ENCODE assay signal across 2 cellular contexts in genomic region chr1:53833393-53833792, GRCh38.
TF ChIP-seq lines count a peak whose summit lies in the region.

No MANE protein-coding gene starts in this region.

TF ChIP-seq in GM12891, 5 proteins besides CTCF, POLR2A, EP300 and RAD21:
- peak; percentile 59; the same call in 1 of the 2 replicates for TF ChIP-seq POU2F2 (IDR thresholded peaks at IDR 0.05; ENCODE audit: low read depth, low read length)
- TF ChIP-seq POLR2AphosphoS5 (IDR thresholded peaks at IDR 0.05; ENCODE audit: low read depth, low read length): no peak

TF ChIP-seq in GM12878, 131 proteins besides CTCF, POLR2A, EP300 and RAD21:
- TF ChIP-seq TBL1XR1 (IDR thresholded peaks at IDR 0.05; ENCODE audit: low read depth, low read length) (no peak), SRF (IDR thresholded peaks at IDR 0.05; ENCODE audit: low read depth in 2 of 2, low read length in 2 of 2) (no peak), SREBF2 (IDR thresholded peaks at IDR 0.05; ENCODE audit: low read length) (no peak), PRDM15 (CRISPR knock-in tag; IDR thresholded peaks at IDR 0.05) (no peak), ZNF24 (IDR thresholded peaks at IDR 0.05) (no peak), SMAD1 (IDR thresholded peaks at IDR 0.05; ENCODE audit: low read depth, partially characterized antibody) (no peak), RUNX3 (IDR thresholded peaks at IDR 0.05; ENCODE audit: low read length) (no peak), ATF2 (IDR thresholded peaks at IDR 0.05; ENCODE audit: low read length) (no peak), KLF5 (IDR thresholded peaks at IDR 0.05; ENCODE audit: partially characterized antibody) (no peak), RBBP5 (conservative IDR thresholded peaks at IDR 0.05) (no peak), YY1 (IDR thresholded peaks at IDR 0.05; ENCODE audit: low read depth, low read length) (no peak), KDM1A (IDR thresholded peaks at IDR 0.05; ENCODE audit: borderline replicate concordance) (no peak), RFX5 (IDR thresholded peaks at IDR 0.05; ENCODE audit: low read depth, low read length) (no peak), SMARCA5 (IDR thresholded peaks at IDR 0.05) (no peak), BHLHE40 (IDR thresholded peaks at IDR 0.05; ENCODE audit: borderline replicate concordance in 1 of 2, low read depth in 2 of 2, low read length in 1 of 2) (no peak), CHD4 (IDR thresholded peaks at IDR 0.05) (no peak), TCF7 (IDR thresholded peaks at IDR 0.05; ENCODE audit: borderline replicate concordance) (no peak)
- TF ChIP-seq, protein P1, sequence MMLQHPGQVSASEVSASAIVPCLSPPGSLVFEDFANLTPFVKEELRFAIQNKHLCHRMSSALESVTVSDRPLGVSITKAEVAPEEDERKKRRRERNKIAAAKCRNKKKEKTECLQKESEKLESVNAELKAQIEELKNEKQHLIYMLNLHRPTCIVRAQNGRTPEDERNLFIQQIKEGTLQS (IDR thresholded peaks at IDR 0.05; ENCODE audit: borderline replicate concordance, extremely low read depth, low read depth, low read length): no peak
- TF ChIP-seq, protein P2, sequence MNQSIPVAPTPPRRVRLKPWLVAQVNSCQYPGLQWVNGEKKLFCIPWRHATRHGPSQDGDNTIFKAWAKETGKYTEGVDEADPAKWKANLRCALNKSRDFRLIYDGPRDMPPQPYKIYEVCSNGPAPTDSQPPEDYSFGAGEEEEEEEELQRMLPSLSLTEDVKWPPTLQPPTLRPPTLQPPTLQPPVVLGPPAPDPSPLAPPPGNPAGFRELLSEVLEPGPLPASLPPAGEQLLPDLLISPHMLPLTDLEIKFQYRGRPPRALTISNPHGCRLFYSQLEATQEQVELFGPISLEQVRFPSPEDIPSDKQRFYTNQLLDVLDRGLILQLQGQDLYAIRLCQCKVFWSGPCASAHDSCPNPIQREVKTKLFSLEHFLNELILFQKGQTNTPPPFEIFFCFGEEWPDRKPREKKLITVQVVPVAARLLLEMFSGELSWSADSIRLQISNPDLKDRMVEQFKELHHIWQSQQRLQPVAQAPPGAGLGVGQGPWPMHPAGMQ (IDR thresholded peaks at IDR 0.05; ENCODE audit: borderline replicate concordance): no peak
